ENCODE assay signal across 27 cellular contexts in the genomic region with DNA sequence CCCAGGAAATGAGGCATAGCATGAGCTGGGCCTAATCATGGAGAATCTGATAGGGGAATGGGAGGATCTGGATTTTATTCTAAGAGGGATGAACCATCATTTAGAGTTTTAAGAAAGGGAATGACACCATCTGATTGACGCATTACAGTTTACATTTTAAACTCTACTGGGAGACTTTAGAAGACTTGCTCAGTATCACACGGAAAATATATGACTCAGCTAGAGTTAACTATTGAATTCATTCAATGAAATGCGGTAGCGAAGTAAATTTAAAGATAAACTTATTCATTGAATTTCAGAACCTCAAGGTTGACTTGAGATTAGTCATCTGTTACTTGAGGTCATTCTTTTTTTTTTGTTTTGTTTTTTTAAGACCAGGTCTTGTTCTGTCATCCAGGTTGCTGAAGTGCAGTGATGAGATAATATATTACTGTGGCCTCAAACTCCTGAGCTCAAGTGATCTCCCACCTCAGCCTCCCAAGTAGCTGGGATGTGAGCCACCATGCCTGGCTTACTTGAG. TPM values are rescaled to one million over a fixed set of nuclear protein-coding genes. Genes with fewer than 3 reads are reported as not detected.
"Had no signal": no experiment of that assay in that cellular context is flagged by ENCODE, and none has a peak within 500 bp of the region (broad histone marks: within the 10 kb centered on the region; RNA-seq: fewer than 3 reads in every experiment).

No MANE protein-coding gene starts in this region.

- DNase-seq: activated CD4-positive, alpha-beta memory T cell treated with anti-CD3 and anti-CD28 coated beads, Interleukin-2, amount 10 ng/mL, durations not matched to agents 7 days and 5 days; activated CD4-positive, alpha-beta T cell treated with anti-CD3 and anti-CD28 coated beads for 36 hours; activated CD4-positive, alpha-beta T cell treated with anti-CD3 and anti-CD28 coated beads, Interleukin-2, amount 50 U/mL, for 1 hour; activated CD8-positive, alpha-beta memory T cell treated with anti-CD3 and anti-CD28 coated beads, Interleukin-2, amount 50 U/mL, for 4 hours; activated gamma-delta T cell treated with Interleukin-2 at 50 U/mL for 16 hours; activated naive CD4-positive, alpha-beta T cell treated with anti-CD3 and anti-CD28 coated beads, Interleukin-2, amount 10 ng/mL, durations not matched to agents 7 days and 5 days; activated naive CD8-positive, alpha-beta T cell treated with anti-CD3 and anti-CD28 coated beads for 36 hours; activated T-cell treated with anti-CD3 and anti-CD28 coated beads, Interleukin-2, amount 50 U/mL, for 72 hours; body of pancreas; KG1; NCI-H1105; NCI-H1436; NCI-H1694 treated with DMSO at 0.1 percent for 48 hours; NCI-H2081; NCI-H446; NCI-H524; PC-9; SIG-M5; T-helper 1 cell; WERI-Rb-1 had no signal

- ATAC-seq: activated CD4-positive, alpha-beta T cell treated with anti-CD3 and anti-CD28 coated beads for 36 hours; activated T-cell treated with anti-CD3 and anti-CD28 coated beads, Interleukin-2, amount 50 U/mL, for 72 hours; body of pancreas had no signal

- H3K4me3 ChIP-seq: body of pancreas, PC-9, SK-N-MC had no signal

RNA-seq across cellular contexts. Expression of gene MC4R, which starts 25.0 kb away (rescaled TPM):
- total RNA-seq: activated CD4-positive, alpha-beta memory T cell treated with anti-CD3 and anti-CD28 coated beads, Interleukin-2, amount 10 ng/mL, durations not matched to agents 7 days and 5 days; activated CD4-positive, alpha-beta T cell treated with anti-CD3 and anti-CD28 coated beads for 36 hours; activated naive CD8-positive, alpha-beta T cell treated with anti-CD3 and anti-CD28 coated beads for 36 hours; activated T-cell treated with anti-CD3 and anti-CD28 coated beads, Interleukin-2, amount 50 U/mL, for 72 hours; activated T-helper 2 cell treated with anti-CD3 and anti-CD28 coated beads, Interferon-gamma antibody, Interleukin-2, Interleukin-4, amounts not matched to agents 10 μg/mL and 5 μg/mL and 100 μg/mL, durations not matched to agents 14 hours and 24 hours and 36 hours; body of pancreas; LHCN-M2; MCF 10A; PC-9; RPMI7951; T-helper 2 cell treated with Interferon-gamma antibody and Interleukin-4, amounts not matched to agents 100 ng/mL and 5 ng/mL, for 36 hours had no signal
- polyA plus RNA-seq: adipose tissue had no signal
